In genomic region chr7:54769203-54769602, GRCh38 we compare ENCODE assay signal across 19 cellular contexts. TPM values are rescaled to one million over a fixed set of nuclear protein-coding genes. Genes with fewer than 3 reads are reported as not detected.
DNase-seq lines count a peak whose midpoint lies in the region; ATAC-seq, FAIRE-seq and TF ChIP-seq lines count a peak whose summit lies in the region.
"Had no signal": no experiment of that assay in that cellular context is flagged by ENCODE, and none has a peak within 500 bp of the region (broad histone marks: within the 10 kb centered on the region; RNA-seq: fewer than 3 reads in every experiment).

No MANE protein-coding gene starts in this region.

- CTCF ChIA-PET in A549 (lab: Yijun Ruan, JAX) = interaction anchor here (1.1 to 33.9 kb wide), 3 partner anchors 287 to 501 kb away, joined by 4 to 742 read pairs (median 4); no protein-coding TSS in a partner anchor

- ATAC-seq in A549 = no peak
- ATAC-seq in RWPE2 (ENCODE audit: low read depth) = peak; percentile 21; the same call in 1 of the 3 replicates
- ATAC-seq in foreskin keratinocyte = peak; percentile 51
- ATAC-seq in left colon = no peak
- no peak for ATAC-seq in GM18505 (IDR thresholded peaks at IDR 0.05; ENCODE audit: unreplicated experiment)

- 67% methylated on average over 2 of the region's 2 CpGs for WGBS in A549 (ENCODE audit: missing lambda C conversion rate)

- H3K27ac ChIP-seq in A549 (no peak overlapping the region), RWPE2 (ENCODE audit: poor library complexity, severe bottlenecking) (no peak overlapping the region), foreskin keratinocyte (peak overlapping the region; percentile 53)
- H3K27ac ChIP-seq: Peyer's patch had no signal

- H3K27me3 ChIP-seq in RWPE2 (ENCODE audit: insufficient read depth, poor library complexity, severe bottlenecking) (no peaks in the 10 kb centered on the region), foreskin keratinocyte (no peaks in the 10 kb centered on the region)
- H3K27me3 ChIP-seq: Peyer's patch had no signal

- TF ChIP-seq CTCF in A549 (IDR thresholded peaks at IDR 0.05) (no peak), RWPE2 (IDR thresholded peaks at IDR 0.05; ENCODE audit: poor library complexity, severe bottlenecking) (no peak), foreskin keratinocyte (conservative IDR thresholded peaks at IDR 0.05) (no peak)

- no peak overlapping the region for H3K4me2 ChIP-seq in A549

- FAIRE-seq in A549 (lab: Jason Lieb, UNC) = no peak
- FAIRE-seq: GM12892, GM19239 had no signal

- DNase-seq in A549 (ENCODE audit: low read depth in 1 of 2, low spot score in 1 of 2) = no peak
- DNase-seq in HCEC 1CT = peak; percentile 42
- no peak for DNase-seq in RWPE2 (ENCODE audit: low spot score)
- DNase-seq in foreskin keratinocyte = no peak
- no peak for DNase-seq in left colon
- no peak for DNase-seq in hepatic stellate cell (ENCODE audit: low spot score)
- DNase-seq in SW480 (ENCODE audit: low spot score) = no peak
- DNase-seq: Calu3; CD4-positive, alpha-beta T cell; GDM1; KG1; MG63; NCI-H1092 treated with DMSO at 0.1 percent for 48 hours; NCI-H1694 treated with DMSO at 0.1 percent for 48 hours; NCI-H774; Peyer's patch had no signal

- intact Hi-C loops in left colon (cut with DNase I, micrococcal nuclease) = no loop called here

- TF ChIP-seq RAD21 in A549 (conservative IDR thresholded peaks at IDR 0.05 in 1 of 2, IDR thresholded peaks at IDR 0.05 in 1 of 2) = no peak

- TF ChIP-seq POLR2A in A549 (IDR thresholded peaks at IDR 0.05; ENCODE audit: low read length) = no peak
- TF ChIP-seq POLR2A in GM18505 (IDR thresholded peaks at IDR 0.05; ENCODE audit: borderline replicate concordance, extremely low read depth, insufficient read depth, insufficient read length) = no peak

- H3K4me3 ChIP-seq in A549 (no peak overlapping the region), RWPE2 (ENCODE audit: severe bottlenecking) (no peak overlapping the region)
- H3K4me3 ChIP-seq: MG63, Peyer's patch had no signal

- H3K36me3 ChIP-seq in RWPE2 (ENCODE audit: low read depth) = no peaks in the 10 kb centered on the region
- H3K36me3 ChIP-seq: MG63, Peyer's patch had no signal

- POLR2A ChIA-PET in A549 (lab: Yijun Ruan, JAX) = interaction anchor here (1.6 kb wide), 1 partner anchor 10 kb away, joined by 6 read pairs; the partner anchor contains the start of gene SEC61G

- TF ChIP-seq EP300 in A549 (IDR thresholded peaks at IDR 0.05) = no peak

- H3K9me3 ChIP-seq in A549 (no peaks in the 10 kb centered on the region), RWPE2 (ENCODE audit: severe bottlenecking) (no peaks in the 10 kb centered on the region)
- H3K9me3 ChIP-seq: MG63, Peyer's patch had no signal

- H3K4me1 ChIP-seq in A549 (peaks cover 6% of the 10 kb centered on the region; the same call in 2 of the 3 replicates), RWPE2 (ENCODE audit: insufficient read depth, poor library complexity, severe bottlenecking) (peaks cover 6% of the 10 kb centered on the region), foreskin keratinocyte (peaks cover 12% of the 10 kb centered on the region)
- H3K4me1 ChIP-seq: Peyer's patch had no signal

TF ChIP-seq in A549, 52 proteins besides CTCF, POLR2A, EP300 and RAD21:
- TF ChIP-seq MYC (IDR thresholded peaks at IDR 0.05; ENCODE audit: borderline replicate concordance, low read length) = no peak
- peak; percentile 25 for TF ChIP-seq MAFK (IDR thresholded peaks at IDR 0.05; ENCODE audit: partially characterized antibody)
- TF ChIP-seq HMGXB4 (CRISPR knock-in tag; IDR thresholded peaks at IDR 0.05; ENCODE audit: borderline replicate concordance) = no peak
- TF ChIP-seq EHMT2 (IDR thresholded peaks at IDR 0.05; ENCODE audit: low read depth) = no peak
- no peak for TF ChIP-seq NR3C1 (IDR thresholded peaks at IDR 0.05)
- TF ChIP-seq SMC3 (IDR thresholded peaks at IDR 0.05) = no peak
- TF ChIP-seq HOXB13 (CRISPR knock-in tag; IDR thresholded peaks at IDR 0.05; ENCODE audit: low read depth) = no peak
- no peak for TF ChIP-seq NPAS2 (CRISPR knock-in tag; IDR thresholded peaks at IDR 0.05; ENCODE audit: borderline replicate concordance)

RNA-seq across cellular contexts. Expression of gene SEC61G, which starts 10.2 kb away (rescaled TPM):
- polyA plus RNA-seq in A549 (2011; rRNA removed) = 290 and 356 TPM in 2 replicates
- polyA plus RNA-seq in A549 (2012; cell fraction: cytosol; rRNA removed) = 127 and 162 TPM in 2 replicates
- 34.5 and 120 TPM in 2 replicates for polyA plus RNA-seq in A549 (2012; cell fraction: nucleus; rRNA removed)
- polyA plus RNA-seq in A549 (2017; fragmentation: RNase III; extraction: RNeasy Plus Mini Kit Qiagen cat#74134 plus additional on column Dnase treatment) = 394 to 427 TPM (median 421 TPM) in 3 replicates
- 79.3 and 85.4 TPM in 2 replicates for polyA minus RNA-seq in A549 (2011; rRNA and poly(A)+ RNA removed)
- 212 and 248 TPM in 2 replicates for total RNA-seq in foreskin keratinocyte
- polyA plus RNA-seq in foreskin keratinocyte = 415 and 457 TPM in 2 replicates
- 100 to 1,000 TPM; 113 to 114 TPM for total RNA-seq in left colon

Comparison
In these comparisons a context has a peak if more than half of its experiments do, and no peak if none do; other contexts are left out.
1. ATAC-seq: peak in RWPE2 (single experiment) and foreskin keratinocyte (single experiment); none in A549 (0 of 2), left colon (single experiment) and GM18505 (single experiment).